18 cellular contexts compared by ENCODE assay signal in the genomic region with DNA sequence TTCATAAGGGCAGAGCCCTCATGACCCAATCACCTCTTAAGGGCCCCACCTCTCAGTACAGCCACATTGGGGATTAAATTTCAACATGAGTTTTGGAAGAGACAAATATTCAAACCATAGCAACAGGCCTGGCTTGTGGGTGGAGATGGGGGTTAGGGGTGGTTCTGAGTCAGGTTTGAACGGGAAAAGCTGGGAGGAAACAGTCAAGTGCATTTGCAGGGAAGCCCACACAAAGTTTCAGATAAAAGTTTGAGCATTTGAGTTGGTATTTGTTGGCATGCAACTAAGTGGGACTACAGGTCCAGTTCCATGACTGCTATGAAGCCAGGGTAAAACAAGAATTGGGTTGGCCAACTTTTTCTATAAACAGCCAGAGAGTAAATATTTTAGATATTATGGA. TPM values are rescaled to one million over a fixed set of nuclear protein-coding genes. Genes with fewer than 3 reads are reported as not detected.
DNase-seq lines count a peak whose midpoint lies in the region; ATAC-seq and TF ChIP-seq lines count a peak whose summit lies in the region.
"Had no signal": no experiment of that assay in that cellular context is flagged by ENCODE, and none has a peak within 500 bp of the region (broad histone marks: within the 10 kb centered on the region; RNA-seq: fewer than 3 reads in every experiment).

No MANE protein-coding gene starts in this region.

- H3K36me3 ChIP-seq in Panc1 (ENCODE audit: control insufficient read depth, insufficient read depth, low read length) = no peaks in the 10 kb centered on the region
- H3K36me3 ChIP-seq: BLaER1 treated with 17β-estradiol and CSF1 and Interleukin-3, amounts not matched to agents 10 nM and 100 nM had no signal

- no peaks in the 10 kb centered on the region for H3K27me3 Mint-ChIP-seq in osteocyte (ENCODE audit: unreplicated experiment)
- peaks cover under 1% of the 10 kb centered on the region; the same call in 1 of the 2 replicates for H3K27me3 Mint-ChIP-seq in HFFc6 (ENCODE audit: insufficient read depth)

- CTCF ChIA-PET in Panc1 (lab: Charles Lee) = no interaction called here

- DNase-seq in Caki2 (ENCODE audit: low read depth) (peak; percentile 90), Panc1 (ENCODE audit: low read depth, low spot score) (no peak), epithelial cell of esophagus (ENCODE audit: low read depth) (peak; percentile 24), osteocyte (ENCODE audit: extremely low spot score, unreplicated experiment) (no peak), HFFc6 (no peak)
- no peak for DNase-seq in effector CD4-positive, alpha-beta T cell
- DNase-seq: GF-D8, H9, KBM-7, NCI-H1092, NCI-H2107, NCI-H226, NCI-H69, OCI-M1, RPMI8226 had no signal

- no peak for TF ChIP-seq CTCF in Panc1 (IDR thresholded peaks at IDR 0.05)
- TF ChIP-seq CTCF in epithelial cell of esophagus (IDR thresholded peaks at IDR 0.05; ENCODE audit: insufficient read depth, low read depth, low read length, missing control alignments) = no peak
- TF ChIP-seq CTCF in osteocyte (IDR thresholded peaks at IDR 0.05) = no peak
- TF ChIP-seq CTCF in HFFc6 (IDR thresholded peaks at IDR 0.05) = no peak

- peak overlapping the region; percentile 31 for H3K27ac Mint-ChIP-seq in osteocyte (ENCODE audit: unreplicated experiment)
- no peak overlapping the region for H3K27ac Mint-ChIP-seq in HFFc6
- H3K27ac Mint-ChIP-seq: H9 had no signal

- no peaks in the 10 kb centered on the region for H3K9me3 ChIP-seq in Panc1 (ENCODE audit: control insufficient read depth, insufficient read depth, low read depth, low read length)

- ATAC-seq in Panc1 (no peak), HG02973 (IDR thresholded peaks at IDR 0.05; ENCODE audit: unreplicated experiment) (no peak), HG02884 (IDR thresholded peaks at IDR 0.05; ENCODE audit: unreplicated experiment) (no peak)

- H3K36me3 Mint-ChIP-seq in osteocyte (ENCODE audit: unreplicated experiment) (peaks cover 2% of the 10 kb centered on the region), HFFc6 (ENCODE audit: low read depth) (no peaks in the 10 kb centered on the region)

- BruUV-seq in Panc1 (replicated peaks; lab: Mats Ljungman, UMichigan) = no TSS peak

- POLR2A ChIA-PET in Panc1 (lab: Charles Lee) = no interaction called here

- in situ Hi-C loops in Caki2 (cut with HindIII; ENCODE audit: low pct_unique_long_range_greater_than_20kb, low sequenced_read_pairs) = no loop called here
- in situ Hi-C loops in Panc1 (cut with HindIII; ENCODE audit: low pct_unique_long_range_greater_than_20kb, low sequenced_read_pairs) = no loop called here

- H3K9me3 Mint-ChIP-seq in osteocyte (ENCODE audit: unreplicated experiment) (no peaks in the 10 kb centered on the region), HFFc6 (no peaks in the 10 kb centered on the region)

- peaks cover 16% of the 10 kb centered on the region for H3K4me1 ChIP-seq in Panc1 (ENCODE audit: control insufficient read depth, insufficient read depth, low read length)

- H3K4me3 ChIP-seq in Panc1 (ENCODE audit: low read depth in 2 of 2, low read length in 2 of 2) = no peak overlapping the region
- no peak overlapping the region for H3K4me3 ChIP-seq in epithelial cell of esophagus (ENCODE audit: low read length)
- H3K4me3 ChIP-seq: BLaER1 treated with 17β-estradiol and CSF1 and Interleukin-3, amounts not matched to agents 10 nM and 100 nM had no signal

- intact Hi-C loops in Panc1 (cut with micrococcal nuclease; ENCODE audit: unreplicated experiment) = no loop called here

- H3K27me3 ChIP-seq in Panc1 (ENCODE audit: control insufficient read depth, insufficient read depth, low read length) = no peaks in the 10 kb centered on the region
- H3K27me3 ChIP-seq: BLaER1 treated with 17β-estradiol and CSF1 and Interleukin-3, amounts not matched to agents 10 nM and 100 nM had no signal

- no peak overlapping the region for H3K4me3 Mint-ChIP-seq in osteocyte (ENCODE audit: unreplicated experiment)
- no peak overlapping the region for H3K4me3 Mint-ChIP-seq in HFFc6
- H3K4me3 Mint-ChIP-seq: H9 had no signal

- H3K4me1 Mint-ChIP-seq in osteocyte (ENCODE audit: unreplicated experiment) (peaks cover 22% of the 10 kb centered on the region), HFFc6 (ENCODE audit: low read depth) (peaks cover 16% of the 10 kb centered on the region)

- peak overlapping the region; percentile 64 for H3K27ac ChIP-seq in Panc1 (ENCODE audit: low read length)
- H3K27ac ChIP-seq: BLaER1 treated with 17β-estradiol and CSF1 and Interleukin-3, amounts not matched to agents 10 nM and 100 nM had no signal

RNA-seq across cellular contexts. Expression of a gene that starts 21.0 kb away (rescaled TPM):
- total RNA-seq in Caki2 (2014; rRNA removed; shearing (Covaris generic); ENCODE audit: low replicate concordance) = 0.20 TPM in 1 of 2 replicates, not detected in the other
- total RNA-seq in Panc1 (2021; ENCODE audit: unreplicated experiment) (507 TPM), osteocyte (111 TPM in 2 replicates)
- polyA plus RNA-seq in Panc1 (2012; ENCODE audit: insufficient read length) = 830 TPM
- total RNA-seq in HFFc6 (2021; fragmentation: NEBNext Ultra II Directional; extraction: Animal tissue kit (Norgen Biotek cat#: 25700)) = under 1 TPM in 4 of 6 experiments, not detected in 2; 0.05 to 0.33 (median 0.13) TPM

Comparison
In these comparisons a context has a peak if more than half of its experiments do, and no peak if none do; other contexts are left out.
1. DNase-seq: peak in Caki2 (single experiment) and epithelial cell of esophagus (single experiment); none in Panc1 (single experiment), osteocyte (single experiment), effector CD4-positive, alpha-beta T cell (single experiment) and HFFc6 (single experiment).
2. RNA of a gene that starts 21.0 kb away (total RNA-seq): 507 TPM in Panc1 (single experiment) and 111 TPM in osteocyte; 0.05 to 0.33 TPM in HFFc6 and 0.20 TPM in Caki2; every median in the first group is over 10 times any median in the second.